In genomic region chr12:132582582-132583279, GRCh38 we compare ENCODE assay signal across 1 cellular context.
A peak's percentile ranks its signal among the peaks of the same experiment; 100 is the strongest.
TF ChIP-seq lines count a peak whose summit lies in the region.

No MANE protein-coding gene starts in this region.

TF ChIP-seq in endothelial cell of umbilical vein, 7 proteins besides CTCF, POLR2A, EP300 and RAD21:
- TF ChIP-seq JUN (IDR thresholded peaks at IDR 0.05; ENCODE audit: borderline replicate concordance, insufficient read depth, insufficient read length, low read depth) (no peak), EZH2 (IDR thresholded peaks at IDR 0.05; ENCODE audit: borderline replicate concordance, low read depth, low read length, severe bottlenecking) (peak; percentile 32)
